ENCODE assay signal across 24 cellular contexts in the genomic region with DNA sequence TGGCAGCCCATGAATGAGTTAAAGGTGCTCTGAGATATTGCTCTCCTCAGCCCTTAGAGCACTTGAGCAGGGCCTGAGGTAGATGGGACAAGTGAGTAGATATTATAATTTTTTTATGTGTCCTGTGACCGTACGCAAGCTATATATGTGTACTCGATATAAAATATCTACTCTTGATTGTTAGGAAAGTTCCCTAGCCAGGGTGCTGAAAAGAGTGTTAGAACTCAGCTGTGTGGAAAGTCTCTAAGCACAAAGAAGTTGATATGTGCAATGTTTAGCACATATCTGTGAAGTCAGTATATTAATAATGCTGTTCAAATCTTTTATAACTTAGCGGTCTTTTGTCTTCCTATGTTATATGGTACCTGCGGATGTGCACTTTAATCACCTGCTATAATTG.
DNase-seq lines count a peak whose midpoint lies in the region; ATAC-seq and TF ChIP-seq lines count a peak whose summit lies in the region.
"Had no signal": no experiment of that assay in that cellular context is flagged by ENCODE, and none has a peak within 500 bp of the region (broad histone marks: within the 10 kb centered on the region; RNA-seq: fewer than 3 reads in every experiment).

No MANE protein-coding gene starts in this region.

- no peaks in the 10 kb centered on the region for H3K27me3 Mint-ChIP-seq in activated CD4-positive, alpha-beta T cell treated with anti-CD3 and anti-CD28 coated beads, Interleukin-2, amount 10 ng/mL, durations not matched to agents 24 days and 14 days
- no peaks in the 10 kb centered on the region for H3K27me3 Mint-ChIP-seq in GM23338 (ENCODE audit: insufficient read depth, low read depth, poor library complexity)
- H3K27me3 Mint-ChIP-seq: CD4-positive, alpha-beta memory T cell; CD4-positive, CD25-positive, alpha-beta regulatory T cell; CD8-positive, alpha-beta memory T cell had no signal

- peak overlapping the region; percentile 78; the same call in 1 of the 2 replicates for H2AFZ ChIP-seq in GM23338

- H3K27ac Mint-ChIP-seq in activated CD4-positive, alpha-beta T cell treated with anti-CD3 and anti-CD28 coated beads, Interleukin-2, amount 10 ng/mL, durations not matched to agents 24 days and 14 days: no peak overlapping the region
- no peak overlapping the region for H3K27ac Mint-ChIP-seq in GM23338
- H3K27ac Mint-ChIP-seq: CD14-positive monocyte; CD4-positive, alpha-beta memory T cell; CD4-positive, CD25-positive, alpha-beta regulatory T cell; CD8-positive, alpha-beta memory T cell had no signal

- no peaks in the 10 kb centered on the region for H3K36me3 ChIP-seq in GM23338 (ENCODE audit: insufficient read depth)
- H3K36me3 ChIP-seq: BE2C, BLaER1 had no signal

- no peaks in the 10 kb centered on the region for H3K27me3 ChIP-seq in GM23338 (ENCODE audit: insufficient read depth)
- H3K27me3 ChIP-seq: BE2C, BLaER1 had no signal

- no peaks in the 10 kb centered on the region for H3K36me3 Mint-ChIP-seq in activated CD4-positive, alpha-beta T cell treated with anti-CD3 and anti-CD28 coated beads, Interleukin-2, amount 10 ng/mL, durations not matched to agents 24 days and 14 days (ENCODE audit: low read depth)
- H3K36me3 Mint-ChIP-seq in GM23338 (ENCODE audit: low read depth): no peaks in the 10 kb centered on the region
- H3K36me3 Mint-ChIP-seq: CD14-positive monocyte; CD4-positive, alpha-beta memory T cell; CD4-positive, CD25-positive, alpha-beta regulatory T cell; CD8-positive, alpha-beta memory T cell had no signal

- H3F3A ChIP-seq in GM23338 (replicated peaks; ENCODE audit: low read depth): no peaks in the 10 kb centered on the region

- DNase-seq in activated CD4-positive, alpha-beta T cell treated with anti-CD3 and anti-CD28 coated beads, Interleukin-2, amount 10 ng/mL, durations not matched to agents 24 days and 14 days: peak; percentile 11
- DNase-seq in activated CD4-positive, alpha-beta T cell treated with anti-CD3 and anti-CD28 coated beads for 1 hour: no peak
- no peak for DNase-seq in GM23338 (ENCODE audit: low spot score)
- no peak for DNase-seq in SHP77 (lab: John Stamatoyannopoulos, UW)
- no peak for DNase-seq in AG08396 (ENCODE audit: low spot score)
- DNase-seq: 8988T; BE2C; C1 segment of cervical spinal cord; CD4-positive, alpha-beta memory T cell; CD4-positive, CD25-positive, alpha-beta regulatory T cell; CD8-positive, alpha-beta memory T cell; COR-L47; DMS 273 treated with DMSO at 0.1 percent for 48 hours; DMS153; DMS53; DMS79; DND-41; EL; GDM1 had no signal

- no peak overlapping the region for H3K27ac ChIP-seq in GM23338 (ENCODE audit: low read depth)
- H3K27ac ChIP-seq: BLaER1 had no signal

- 0 out of 2 replicates have a peak, but pooled peaks cover 4% of the 10 kb centered on the region for H3K4me1 ChIP-seq in GM23338 (ENCODE audit: insufficient read depth)
- H3K4me1 ChIP-seq: BE2C, BLaER1 had no signal

- H3K4me2 ChIP-seq in GM23338: no peak overlapping the region
- H3K4me2 ChIP-seq: BLaER1 had no signal

- intact Hi-C loops in activated CD4-positive, alpha-beta T cell treated with anti-CD3 and anti-CD28 coated beads, Interleukin-2, amount 10 ng/mL, durations not matched to agents 24 days and 14 days (cut with micrococcal nuclease): no loop called here

- no peak for TF ChIP-seq CTCF in GM23338 (conservative IDR thresholded peaks at IDR 0.05; ENCODE audit: low read depth in 2 of 2)

- no peaks in the 10 kb centered on the region for H3K9me3 Mint-ChIP-seq in activated CD4-positive, alpha-beta T cell treated with anti-CD3 and anti-CD28 coated beads, Interleukin-2, amount 10 ng/mL, durations not matched to agents 24 days and 14 days
- H3K9me3 Mint-ChIP-seq in GM23338: no peaks in the 10 kb centered on the region

- H3K4me1 Mint-ChIP-seq in activated CD4-positive, alpha-beta T cell treated with anti-CD3 and anti-CD28 coated beads, Interleukin-2, amount 10 ng/mL, durations not matched to agents 24 days and 14 days: no peaks in the 10 kb centered on the region
- H3K4me1 Mint-ChIP-seq in GM23338: peaks cover 16% of the 10 kb centered on the region; the same call in 2 of the 3 replicates
- H3K4me1 Mint-ChIP-seq: CD14-positive monocyte; CD4-positive, alpha-beta memory T cell; CD4-positive, CD25-positive, alpha-beta regulatory T cell; CD8-positive, alpha-beta memory T cell had no signal

- no peak overlapping the region for H3K4me3 ChIP-seq in GM23338
- H3K4me3 ChIP-seq: BLaER1, GM12878 had no signal

- no peaks in the 10 kb centered on the region for H4K20me1 ChIP-seq in GM23338 (replicated peaks; ENCODE audit: insufficient read depth)
- H4K20me1 ChIP-seq: BLaER1 had no signal

- H3K79me2 ChIP-seq in GM23338 (replicated peaks; ENCODE audit: insufficient read depth): no peaks in the 10 kb centered on the region

- 0 out of 2 replicates have a peak, but pooled peaks cover 3% of the 10 kb centered on the region for H3K9me2 ChIP-seq in GM23338 (ENCODE audit: insufficient read depth)

- H3K4me3 Mint-ChIP-seq in activated CD4-positive, alpha-beta T cell treated with anti-CD3 and anti-CD28 coated beads, Interleukin-2, amount 10 ng/mL, durations not matched to agents 24 days and 14 days: no peak overlapping the region
- H3K4me3 Mint-ChIP-seq in GM23338: no peak overlapping the region
- H3K4me3 Mint-ChIP-seq: CD14-positive monocyte; CD4-positive, alpha-beta memory T cell; CD4-positive, CD25-positive, alpha-beta regulatory T cell; CD8-positive, alpha-beta memory T cell had no signal

- no peak for ATAC-seq in GM23338
- no peak for ATAC-seq in GM18867 (IDR thresholded peaks at IDR 0.05; ENCODE audit: unreplicated experiment)
- ATAC-seq: GM12878 had no signal

TF ChIP-seq in PFSK-1, 5 proteins besides CTCF, POLR2A, EP300 and RAD21:
- TF ChIP-seq FOXP2 (optimal IDR thresholded peaks at IDR 0.05; ENCODE audit: borderline replicate concordance, extremely low read depth, extremely low read length, insufficient read depth): no peak
- TF ChIP-seq, protein P1, sequence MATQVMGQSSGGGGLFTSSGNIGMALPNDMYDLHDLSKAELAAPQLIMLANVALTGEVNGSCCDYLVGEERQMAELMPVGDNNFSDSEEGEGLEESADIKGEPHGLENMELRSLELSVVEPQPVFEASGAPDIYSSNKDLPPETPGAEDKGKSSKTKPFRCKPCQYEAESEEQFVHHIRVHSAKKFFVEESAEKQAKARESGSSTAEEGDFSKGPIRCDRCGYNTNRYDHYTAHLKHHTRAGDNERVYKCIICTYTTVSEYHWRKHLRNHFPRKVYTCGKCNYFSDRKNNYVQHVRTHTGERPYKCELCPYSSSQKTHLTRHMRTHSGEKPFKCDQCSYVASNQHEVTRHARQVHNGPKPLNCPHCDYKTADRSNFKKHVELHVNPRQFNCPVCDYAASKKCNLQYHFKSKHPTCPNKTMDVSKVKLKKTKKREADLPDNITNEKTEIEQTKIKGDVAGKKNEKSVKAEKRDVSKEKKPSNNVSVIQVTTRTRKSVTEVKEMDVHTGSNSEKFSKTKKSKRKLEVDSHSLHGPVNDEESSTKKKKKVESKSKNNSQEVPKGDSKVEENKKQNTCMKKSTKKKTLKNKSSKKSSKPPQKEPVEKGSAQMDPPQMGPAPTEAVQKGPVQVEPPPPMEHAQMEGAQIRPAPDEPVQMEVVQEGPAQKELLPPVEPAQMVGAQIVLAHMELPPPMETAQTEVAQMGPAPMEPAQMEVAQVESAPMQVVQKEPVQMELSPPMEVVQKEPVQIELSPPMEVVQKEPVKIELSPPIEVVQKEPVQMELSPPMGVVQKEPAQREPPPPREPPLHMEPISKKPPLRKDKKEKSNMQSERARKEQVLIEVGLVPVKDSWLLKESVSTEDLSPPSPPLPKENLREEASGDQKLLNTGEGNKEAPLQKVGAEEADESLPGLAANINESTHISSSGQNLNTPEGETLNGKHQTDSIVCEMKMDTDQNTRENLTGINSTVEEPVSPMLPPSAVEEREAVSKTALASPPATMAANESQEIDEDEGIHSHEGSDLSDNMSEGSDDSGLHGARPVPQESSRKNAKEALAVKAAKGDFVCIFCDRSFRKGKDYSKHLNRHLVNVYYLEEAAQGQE (IDR thresholded peaks at IDR 0.05; ENCODE audit: insufficient read depth in 1 of 2, low read depth in 2 of 2, low read length in 2 of 2): peak; percentile 56 to 81
